10 cellular contexts compared by ENCODE assay signal in genomic region chr4:140102406-140102805, GRCh38. TPM values are rescaled to one million over a fixed set of nuclear protein-coding genes. Genes with fewer than 3 reads are reported as not detected.
DNase-seq lines count a peak whose midpoint lies in the region; ATAC-seq and TF ChIP-seq lines count a peak whose summit lies in the region.
"Had no signal": no experiment of that assay in that cellular context is flagged by ENCODE, and none has a peak within 500 bp of the region (broad histone marks: within the 10 kb centered on the region; RNA-seq: fewer than 3 reads in every experiment).

No MANE protein-coding gene starts in this region.

- no peaks in the 10 kb centered on the region for H4K20me1 ChIP-seq in smooth muscle cell (ENCODE audit: low read depth)

- TF ChIP-seq CTCF in smooth muscle cell (IDR thresholded peaks at IDR 0.05; ENCODE audit: borderline replicate concordance, insufficient read depth, poor library complexity, severe bottlenecking) = no peak
- TF ChIP-seq CTCF in transverse colon (IDR thresholded peaks at IDR 0.05) = no peak

- H3K4me1 Mint-ChIP-seq in activated naive CD4-positive, alpha-beta T cell treated with anti-CD3 and anti-CD28 coated beads, Interleukin-2, amount 50 U/mL, for 24 hours = peaks cover 51% of the 10 kb centered on the region
- H3K4me1 Mint-ChIP-seq in activated T-helper 2 cell treated with anti-CD3 and anti-CD28 coated beads, Interferon-gamma antibody, Interleukin-2, Interleukin-4, amounts not matched to agents 10 μg/mL and 5 μg/mL and 100 μg/mL, durations not matched to agents 14 hours and 24 hours and 36 hours (ENCODE audit: low read depth) = peaks cover 62% of the 10 kb centered on the region
- H3K4me1 Mint-ChIP-seq in T-cell = peaks cover 40 to 57% (median 52%) of the 10 kb centered on the region in 3 donors

- H3F3A ChIP-seq in smooth muscle cell (ENCODE audit: low read depth) = peaks cover 28% of the 10 kb centered on the region

- H3K4me1 ChIP-seq in smooth muscle cell (ENCODE audit: low read depth) (peaks cover 38% of the 10 kb centered on the region), transverse colon (peaks cover 0 to 27% (median 15%) of the 10 kb centered on the region in 4 donors)

- H3K4me3 Mint-ChIP-seq in activated naive CD4-positive, alpha-beta T cell treated with anti-CD3 and anti-CD28 coated beads, Interleukin-2, amount 50 U/mL, for 24 hours = no peak overlapping the region
- peak overlapping the region; percentile 2 for H3K4me3 Mint-ChIP-seq in activated T-helper 2 cell treated with anti-CD3 and anti-CD28 coated beads, Interferon-gamma antibody, Interleukin-2, Interleukin-4, amounts not matched to agents 10 μg/mL and 5 μg/mL and 100 μg/mL, durations not matched to agents 14 hours and 24 hours and 36 hours (ENCODE audit: low read depth)
- H3K4me3 Mint-ChIP-seq in T-cell = no peak overlapping the region

- no peak for ATAC-seq in T-cell (replicated peaks in 1 of 4)

- peaks cover 2% of the 10 kb centered on the region for H3K36me3 Mint-ChIP-seq in activated naive CD4-positive, alpha-beta T cell treated with anti-CD3 and anti-CD28 coated beads, Interleukin-2, amount 50 U/mL, for 24 hours
- H3K36me3 Mint-ChIP-seq in activated T-helper 2 cell treated with anti-CD3 and anti-CD28 coated beads, Interferon-gamma antibody, Interleukin-2, Interleukin-4, amounts not matched to agents 10 μg/mL and 5 μg/mL and 100 μg/mL, durations not matched to agents 14 hours and 24 hours and 36 hours (ENCODE audit: low read depth) = peaks cover 8% of the 10 kb centered on the region
- no peaks in the 10 kb centered on the region for H3K36me3 Mint-ChIP-seq in T-cell

- H3K27ac Mint-ChIP-seq in activated naive CD4-positive, alpha-beta T cell treated with anti-CD3 and anti-CD28 coated beads, Interleukin-2, amount 50 U/mL, for 24 hours = peak overlapping the region; percentile 51
- H3K27ac Mint-ChIP-seq in activated T-helper 2 cell treated with anti-CD3 and anti-CD28 coated beads, Interferon-gamma antibody, Interleukin-2, Interleukin-4, amounts not matched to agents 10 μg/mL and 5 μg/mL and 100 μg/mL, durations not matched to agents 14 hours and 24 hours and 36 hours = no peak overlapping the region
- no peak overlapping the region for H3K27ac Mint-ChIP-seq in T-cell

- peaks cover 60% of the 10 kb centered on the region for H3K79me2 ChIP-seq in smooth muscle cell (ENCODE audit: low read depth)

- no peak overlapping the region for H2AFZ ChIP-seq in smooth muscle cell (ENCODE audit: low read depth)

- H3K36me3 ChIP-seq in smooth muscle cell (ENCODE audit: low read depth) (no peaks in the 10 kb centered on the region), transverse colon (no peaks in the 10 kb centered on the region)
- H3K36me3 ChIP-seq: breast epithelium had no signal

- no peak for TF ChIP-seq POLR2A in transverse colon (IDR thresholded peaks at IDR 0.05)

- no peak overlapping the region for H3K9ac ChIP-seq in smooth muscle cell (ENCODE audit: low read depth)

- H3K27me3 ChIP-seq in smooth muscle cell (ENCODE audit: low read depth) = no peaks in the 10 kb centered on the region
- H3K27me3 ChIP-seq in transverse colon = no peaks in the 10 kb centered on the region
- H3K27me3 ChIP-seq: breast epithelium had no signal

- H3K4me2 ChIP-seq in smooth muscle cell = no peak overlapping the region

- H3K9me3 ChIP-seq in smooth muscle cell (replicated peaks; ENCODE audit: low read depth) (no peaks in the 10 kb centered on the region), transverse colon (no peaks in the 10 kb centered on the region)
- H3K9me3 ChIP-seq: breast epithelium had no signal

- CTCF ChIA-PET in T-cell (lab: Charles Lee) = no interaction called here

- H3K4me3 ChIP-seq in smooth muscle cell (no peak overlapping the region), transverse colon (no peak overlapping the region)
- H3K4me3 ChIP-seq: breast epithelium had no signal

- WGBS in smooth muscle cell (ENCODE audit: low lambda C conversion rate) = 44% methylated on average over 3 of the region's 3 CpGs
- 95 to 100% methylated on average over 2 to 3 of the region's 3 CpGs for WGBS in transverse colon (ENCODE audit: low coverage in 1 of 2), 2 donors

- intact Hi-C loops in activated T-helper 2 cell treated with anti-CD3 and anti-CD28 coated beads, Interferon-gamma antibody, Interleukin-2, Interleukin-4, amounts not matched to agents 10 μg/mL and 5 μg/mL and 100 μg/mL, durations not matched to agents 14 hours and 24 hours and 36 hours (cut with micrococcal nuclease) = loop anchor here (2.0 to 5.0 kb wide), 3 partner anchors 152 to 435 kb away; partner anchors contain the start of gene MGST2
- intact Hi-C loops in transverse colon (cut with DNase I; ENCODE audit: low total_unique reads) = no loop called here

- no peaks in the 10 kb centered on the region for H3K9me3 Mint-ChIP-seq in activated naive CD4-positive, alpha-beta T cell treated with anti-CD3 and anti-CD28 coated beads, Interleukin-2, amount 50 U/mL, for 24 hours
- H3K9me3 Mint-ChIP-seq in activated T-helper 2 cell treated with anti-CD3 and anti-CD28 coated beads, Interferon-gamma antibody, Interleukin-2, Interleukin-4, amounts not matched to agents 10 μg/mL and 5 μg/mL and 100 μg/mL, durations not matched to agents 14 hours and 24 hours and 36 hours = peaks cover 5% of the 10 kb centered on the region
- no peaks in the 10 kb centered on the region for H3K9me3 Mint-ChIP-seq in T-cell

- no peaks in the 10 kb centered on the region for H3K27me3 Mint-ChIP-seq in activated naive CD4-positive, alpha-beta T cell treated with anti-CD3 and anti-CD28 coated beads, Interleukin-2, amount 50 U/mL, for 24 hours
- H3K27me3 Mint-ChIP-seq in activated T-helper 2 cell treated with anti-CD3 and anti-CD28 coated beads, Interferon-gamma antibody, Interleukin-2, Interleukin-4, amounts not matched to agents 10 μg/mL and 5 μg/mL and 100 μg/mL, durations not matched to agents 14 hours and 24 hours and 36 hours (ENCODE audit: low read depth) = peaks cover 3% of the 10 kb centered on the region
- H3K27me3 Mint-ChIP-seq in T-cell = no peaks in the 10 kb centered on the region

- no peak for DNase-seq in activated naive CD4-positive, alpha-beta T cell (lab: John Stamatoyannopoulos, UW)
- peak; percentile 9 for DNase-seq in NCI-H82 treated with DMSO at 0.1 percent for 48 hours (lab: John Stamatoyannopoulos, UW; ENCODE audit: unreplicated experiment)
- DNase-seq in activated T-helper 2 cell treated with anti-CD3 and anti-CD28 coated beads, Interferon-gamma antibody, Interleukin-2, Interleukin-4, amounts not matched to agents 10 μg/mL and 5 μg/mL and 100 μg/mL, durations not matched to agents 14 hours and 24 hours and 36 hours (ENCODE audit: low spot score) = no peak
- no peak for DNase-seq in smooth muscle cell (lab: John Stamatoyannopoulos, UW; ENCODE audit: unreplicated experiment)
- DNase-seq in OCI-M2 (lab: John Stamatoyannopoulos, UW; ENCODE audit: unreplicated experiment) = no peak
- DNase-seq in transverse colon = no peak
- DNase-seq in T-cell = no peak
- DNase-seq: HCEC 1CT had no signal

- POLR2A ChIA-PET in T-cell (lab: Charles Lee) = no interaction called here

- TF ChIP-seq EP300 in transverse colon (IDR thresholded peaks at IDR 0.05; ENCODE audit: low read depth) = no peak

- peak overlapping the region; percentile 87 for H3K27ac ChIP-seq in smooth muscle cell (ENCODE audit: low read depth)
- no peak overlapping the region for H3K27ac ChIP-seq in transverse colon
- H3K27ac ChIP-seq: breast epithelium had no signal

- in situ Hi-C loops in transverse colon (cut with MboI; ENCODE audit: low pct_ligation_motif_present in 1 of 4, low pct_unique_long_range_greater_than_20kb in 1 of 4, low sequenced_read_pairs in 3 of 4) = no loop called here

RNA-seq across cellular contexts. Expression of gene MAML3, which starts 51.6 kb away (rescaled TPM):
- 3.0 and 3.3 TPM in 2 replicates for total RNA-seq in activated T-helper 2 cell treated with anti-CD3 and anti-CD28 coated beads, Interferon-gamma antibody, Interleukin-2, Interleukin-4, amounts not matched to agents 10 μg/mL and 5 μg/mL and 100 μg/mL, durations not matched to agents 14 hours and 24 hours and 36 hours
- 12.4 and 12.6 TPM in 2 replicates for total RNA-seq in smooth muscle cell
- polyA plus RNA-seq in smooth muscle cell = 4.9 and 5.3 TPM in 2 replicates
- total RNA-seq in transverse colon = 10 to 100 TPM; 16.1 to 40.0 (median 18.1) TPM
- 1 to 10 TPM; 2.0 to 3.4 (median 2.7) TPM for total RNA-seq in T-cell
